Comparison of ENCODE assay signal across 9 cellular contexts in the genomic region with DNA sequence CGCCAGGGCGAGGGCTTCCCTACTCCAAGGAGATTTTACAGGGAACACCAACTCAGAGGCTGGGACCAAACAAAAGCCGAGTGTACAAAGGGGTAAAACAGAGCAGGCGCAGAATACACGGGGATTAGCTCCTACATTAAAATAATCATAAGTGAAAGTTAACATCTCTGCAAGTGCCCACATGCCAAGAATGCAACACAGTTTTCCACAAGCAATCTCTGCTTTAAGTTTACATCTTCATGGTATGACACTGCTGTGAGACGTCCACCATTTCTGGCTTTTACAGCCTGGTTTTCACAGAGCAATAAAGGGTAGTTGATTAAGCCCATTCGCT. TPM values are rescaled to one million over a fixed set of nuclear protein-coding genes. Genes with fewer than 3 reads are reported as not detected.
DNase-seq lines count a peak whose midpoint lies in the region; ATAC-seq and TF ChIP-seq lines count a peak whose summit lies in the region.
"Had no signal": no experiment of that assay in that cellular context is flagged by ENCODE, and none has a peak within 500 bp of the region (broad histone marks: within the 10 kb centered on the region; RNA-seq: fewer than 3 reads in every experiment).

No MANE protein-coding gene starts in this region.

- H3K36me3 Mint-ChIP-seq in brain (no peaks in the 10 kb centered on the region), T-cell (no peaks in the 10 kb centered on the region)
- H3K36me3 Mint-ChIP-seq: natural killer cell treated with Interleukin-12 subunit alpha and Interleukin-12 subunit beta and Interleukin-15 and Interleukin-18, amount 100 ng/mL, for 72 hours had no signal

- no peaks in the 10 kb centered on the region for H3K9me3 ChIP-seq in suprapubic skin

- DNase-seq in kidney epithelial cell (ENCODE audit: low read depth) (no peak), suprapubic skin (ENCODE audit: low spot score in 2 of 2) (no peak), LoVo (ENCODE audit: low spot score) (no peak), T-cell (no peak)
- no peak for DNase-seq in activated CD4-positive, alpha-beta T cell treated with anti-CD3 and anti-CD28 coated beads for 48 hours

- TF ChIP-seq POLR2A in suprapubic skin (IDR thresholded peaks at IDR 0.05) = no peak

- POLR2A ChIA-PET in T-cell (lab: Charles Lee) = no interaction called here

- 6% methylated on average over 7 of the region's 7 CpGs for WGBS in suprapubic skin

- CTCF ChIA-PET in T-cell (lab: Charles Lee) = no interaction called here

- peak overlapping the region; percentile 88 for H3K27ac ChIP-seq in suprapubic skin

- TF ChIP-seq CTCF in brain (conservative IDR thresholded peaks at IDR 0.05) (peak in 1 of 2 experiments; percentile 24), kidney epithelial cell (IDR thresholded peaks at IDR 0.05; ENCODE audit: insufficient read depth, low read length, poor library complexity, severe bottlenecking) (no peak), suprapubic skin (IDR thresholded peaks at IDR 0.05) (no peak)

- H3K27ac Mint-ChIP-seq in brain (peak overlapping the region in 3 of 5 experiments; percentile 51 to 88 (median 62)), T-cell (no peak overlapping the region)
- H3K27ac Mint-ChIP-seq: natural killer cell treated with Interleukin-12 subunit alpha and Interleukin-12 subunit beta and Interleukin-15 and Interleukin-18, amount 100 ng/mL, for 72 hours had no signal

- peaks cover 19% of the 10 kb centered on the region for H3K4me1 ChIP-seq in suprapubic skin

- H3K4me1 Mint-ChIP-seq in brain (peaks cover 36% of the 10 kb centered on the region), T-cell (peaks cover 0 to 7% (median 3%) of the 10 kb centered on the region in 3 donors)

- H3K27me3 Mint-ChIP-seq in brain (peaks cover 46% of the 10 kb centered on the region), T-cell (peaks cover 22 to 25% of the 10 kb centered on the region in 2 donors)

- H3K9me3 Mint-ChIP-seq in brain (no peaks in the 10 kb centered on the region), T-cell (peaks cover 0 to 9% (median 8%) of the 10 kb centered on the region in 3 donors)

- H3K36me3 ChIP-seq in kidney epithelial cell (ENCODE audit: control insufficient read depth, insufficient read depth, low read length) = no peaks in the 10 kb centered on the region
- H3K36me3 ChIP-seq in suprapubic skin = no peaks in the 10 kb centered on the region

- peak overlapping the region; percentile 86 to 93 (median 89) for H3K4me3 Mint-ChIP-seq in brain
- H3K4me3 Mint-ChIP-seq in T-cell = peak overlapping the region in 1 of 3 donors; percentile 22
- H3K4me3 Mint-ChIP-seq: natural killer cell treated with Interleukin-12 subunit alpha and Interleukin-12 subunit beta and Interleukin-15 and Interleukin-18, amount 100 ng/mL, for 72 hours had no signal

- ATAC-seq in HG03159 (IDR thresholded peaks at IDR 0.05; ENCODE audit: unreplicated experiment) = peak; percentile 19
- no peak for ATAC-seq in HG03469 (IDR thresholded peaks at IDR 0.05; ENCODE audit: unreplicated experiment)
- ATAC-seq in T-cell (replicated peaks in 1 of 4) = no peak

- no peak for TF ChIP-seq EP300 in suprapubic skin (IDR thresholded peaks at IDR 0.05)

- peak overlapping the region; percentile 65 for H3K4me3 ChIP-seq in kidney epithelial cell (ENCODE audit: low read depth, low read length)
- H3K4me3 ChIP-seq in suprapubic skin = peak overlapping the region; percentile 70

- peaks cover 5% of the 10 kb centered on the region for H3K27me3 ChIP-seq in kidney epithelial cell (ENCODE audit: control insufficient read depth, insufficient read depth, low read length)
- peaks cover 11% of the 10 kb centered on the region for H3K27me3 ChIP-seq in suprapubic skin

RNA-seq across cellular contexts. Expression of gene VGLL3, which starts 0.5 kb away (rescaled TPM):
- polyA plus RNA-seq in brain (ENCODE audit: insufficient read depth, low read depth, low replicate concordance) = not detected
- total RNA-seq in kidney epithelial cell (40.6 and 55.7 TPM in 2 replicates), suprapubic skin (10 to 100 TPM in 2 of 4 donors, 1 to 10 TPM in 2; 6.2 to 17.8 (median 12.6) TPM), T-cell (under 1 TPM in 3 of 5 donors, not detected in 2; 0.03 to 0.20 (median 0.03) TPM)
- total RNA-seq: natural killer cell treated with Interleukin-12 subunit alpha and Interleukin-12 subunit beta and Interleukin-15 and Interleukin-18, amount 100 ng/mL, for 72 hours had no signal

Comparison
In these comparisons a context has a peak if more than half of its experiments do, and no peak if none do; other contexts are left out.
1. H3K27ac Mint-ChIP-seq: peak in brain (3 of 5); none in T-cell (0 of 2).
2. RNA of gene VGLL3, which starts 0.5 kb away (total RNA-seq): 40.6 to 55.7 TPM in kidney epithelial cell and 6.2 to 17.8 TPM in suprapubic skin; 0.03 to 0.20 TPM in T-cell; every median in the first group is over 4 times any median in the second.